Comparison of ENCODE assay signal across 1 cellular context in the genomic region with DNA sequence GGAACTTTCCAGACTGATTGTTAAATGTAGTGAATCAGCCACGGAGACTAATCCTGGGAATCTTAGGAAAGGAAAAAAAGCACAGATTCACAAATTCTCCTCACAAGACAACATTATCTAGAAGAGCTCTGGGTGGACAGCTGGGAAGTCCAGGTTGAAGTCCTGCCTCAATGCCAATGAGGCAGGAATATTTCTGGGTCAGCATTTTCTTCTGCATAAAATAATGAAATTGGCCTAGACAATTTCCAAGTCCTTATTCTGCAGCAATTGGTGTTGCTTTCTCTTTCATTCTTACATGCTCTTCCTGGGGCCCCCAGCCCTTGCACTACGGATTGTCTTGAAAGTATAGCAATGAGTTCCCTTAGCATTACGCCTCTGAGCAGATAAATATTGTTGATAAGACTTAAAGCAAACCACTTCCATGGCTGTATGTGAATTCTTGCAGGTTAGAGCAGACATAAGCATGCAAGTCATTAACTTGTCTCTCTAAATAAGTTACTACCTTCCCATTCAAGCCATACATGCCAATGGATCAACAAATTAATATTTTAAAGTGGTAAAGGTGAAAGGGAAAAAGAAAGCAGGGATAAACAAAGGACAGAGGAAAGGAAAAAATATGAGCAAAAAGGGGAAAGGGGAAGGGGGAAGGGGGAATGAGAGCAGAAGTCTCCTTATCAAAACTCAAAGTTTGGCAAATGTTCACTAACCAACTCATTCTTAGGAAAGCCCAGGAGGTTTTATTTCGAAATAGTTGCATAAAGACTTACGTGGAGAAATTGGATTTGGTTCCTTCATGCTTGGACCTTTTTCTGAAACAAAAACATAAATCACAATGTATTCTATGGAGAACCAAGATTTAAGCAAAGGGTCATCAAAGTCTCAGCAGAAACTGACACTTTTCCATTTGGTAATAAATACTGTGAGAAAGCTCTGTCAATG.
TF ChIP-seq lines count a peak whose summit lies in the region.

No MANE protein-coding gene starts in this region.

TF ChIP-seq in K562, 482 proteins besides CTCF, POLR2A, EP300 and RAD21 (continued from another document):
- TF ChIP-seq C11orf30 (IDR thresholded peaks at IDR 0.05; ENCODE audit: low read depth) = peak; percentile 67; the same call in 1 of the 2 replicates
